13 cellular contexts compared by ENCODE assay signal in genomic region chr20:25017257-25017803, GRCh38. TPM values are rescaled to one million over a fixed set of nuclear protein-coding genes. Genes with fewer than 3 reads are reported as not detected.
DNase-seq lines count a peak whose midpoint lies in the region; ATAC-seq and TF ChIP-seq lines count a peak whose summit lies in the region.
"Had no signal": no experiment of that assay in that cellular context is flagged by ENCODE, and none has a peak within 500 bp of the region (broad histone marks: within the 10 kb centered on the region; RNA-seq: fewer than 3 reads in every experiment).

No MANE protein-coding gene starts in this region.

- H3K27me3 ChIP-seq in right cardiac atrium (ENCODE audit: control insufficient read depth, insufficient read depth) (no peaks in the 10 kb centered on the region), Peyer's patch (no peaks in the 10 kb centered on the region), Karpas-422 (ENCODE audit: low read length) (no peaks in the 10 kb centered on the region), HAP-1 (ENCODE audit: low read depth) (no peaks in the 10 kb centered on the region)
- H3K27me3 ChIP-seq: ascending aorta, MG63, vagina had no signal

- H3K36me3 ChIP-seq in Peyer's patch (peaks cover 0 to 63% (median 0%) of the 10 kb centered on the region in 3 donors), Karpas-422 (ENCODE audit: insufficient read depth, low read length) (no peaks in the 10 kb centered on the region), HAP-1 (replicated peaks) (no peaks in the 10 kb centered on the region)
- H3K36me3 ChIP-seq: MG63 had no signal

- intact Hi-C loops in left ventricle myocardium superior (cut with micrococcal nuclease): no loop called here
- intact Hi-C loops in right cardiac atrium (cut with DNase I): no loop called here

- peak; percentile 12 for ATAC-seq in left ventricle myocardium superior
- no peak for ATAC-seq in right cardiac atrium
- no peak for ATAC-seq in HG02642 (IDR thresholded peaks at IDR 0.05; ENCODE audit: poor library complexity, unreplicated experiment)
- ATAC-seq: SK-N-SH treated with all-trans-retinoic acid at 6 μM for 48 hours had no signal

- H3K9ac ChIP-seq in Karpas-422 (ENCODE audit: low read length): no peak overlapping the region

- H3K9me3 ChIP-seq in right cardiac atrium (ENCODE audit: control insufficient read depth, low read length) (no peaks in the 10 kb centered on the region), Peyer's patch (no peaks in the 10 kb centered on the region), Karpas-422 (ENCODE audit: low read length) (no peaks in the 10 kb centered on the region), HAP-1 (no peaks in the 10 kb centered on the region)
- H3K9me3 ChIP-seq: ascending aorta, MG63, vagina had no signal

- DNase-seq in left ventricle myocardium superior: no peak
- no peak for DNase-seq in right cardiac atrium
- DNase-seq in Peyer's patch: peak in 2 of 3 donors; percentile 69 to 70
- peak; percentile 48 for DNase-seq in left kidney (ENCODE audit: low read depth, low spot score)
- DNase-seq in Karpas-422: no peak
- DNase-seq in NCI-H1092 (lab: John Stamatoyannopoulos, UW): no peak
- DNase-seq in HAP-1 (ENCODE audit: low spot score in 2 of 2): no peak
- DNase-seq: activated CD8-positive, alpha-beta memory T cell treated with anti-CD3 and anti-CD28 coated beads for 24 hours; MG63 had no signal

- in situ Hi-C loops in HAP-1 (cut with MboI; ENCODE audit: low sequenced_read_pairs): no loop called here

- no peaks in the 10 kb centered on the region for H3K79me2 ChIP-seq in Karpas-422 (ENCODE audit: low read length)

- H3K9me2 ChIP-seq in Karpas-422 (replicated peaks; ENCODE audit: insufficient read depth, low read length): no peaks in the 10 kb centered on the region

- H3K27ac ChIP-seq in right cardiac atrium (ENCODE audit: low read length): no peak overlapping the region
- H3K27ac ChIP-seq in Peyer's patch: peak overlapping the region in 2 of 4 donors; percentile 8 to 36
- no peak overlapping the region for H3K27ac ChIP-seq in Karpas-422 (ENCODE audit: low read length)
- H3K27ac ChIP-seq: ascending aorta, vagina had no signal

- H3K4me2 ChIP-seq in Karpas-422 (ENCODE audit: low read depth, low read length, poor library complexity, severe bottlenecking): no peak overlapping the region

- TF ChIP-seq CTCF in Peyer's patch (IDR thresholded peaks at IDR 0.05): peak in 1 of 6 experiments; percentile 13

- no peak overlapping the region for H3K4me3 ChIP-seq in right cardiac atrium (ENCODE audit: low read length)
- no peak overlapping the region for H3K4me3 ChIP-seq in Peyer's patch
- no peak overlapping the region for H3K4me3 ChIP-seq in Karpas-422 (ENCODE audit: low read length)
- H3K4me3 ChIP-seq in HAP-1: no peak overlapping the region
- H3K4me3 ChIP-seq: ascending aorta, MG63, vagina had no signal

- H3K4me1 ChIP-seq in right cardiac atrium (ENCODE audit: control insufficient read depth, insufficient read depth, low read length) (no peaks in the 10 kb centered on the region), Peyer's patch (peaks cover 0 to 18% (median 2%) of the 10 kb centered on the region in 4 donors), Karpas-422 (ENCODE audit: low read length) (no peaks in the 10 kb centered on the region), HAP-1 (no peaks in the 10 kb centered on the region)
- H3K4me1 ChIP-seq: ascending aorta had no signal

- H2AFZ ChIP-seq in Karpas-422 (ENCODE audit: low read length): no peak overlapping the region

- no peak for TF ChIP-seq POLR2A in Peyer's patch (IDR thresholded peaks at IDR 0.05)

- 70% methylated on average over 14 of the region's 14 CpGs for WGBS in right cardiac atrium

- 0 out of 2 replicates have a peak, but pooled peaks cover 3% of the 10 kb centered on the region for H4K20me1 ChIP-seq in Karpas-422 (ENCODE audit: insufficient read depth, low read depth, low read length)

RNA-seq across cellular contexts. Expression of gene APMAP, which starts 24.8 kb away (rescaled TPM):
- total RNA-seq in left ventricle myocardium superior: 25.9 TPM
- total RNA-seq in right cardiac atrium: 10 to 100 TPM; 32.8 to 35.1 (median 34.8) TPM
- polyA plus RNA-seq in right cardiac atrium: 28.0 TPM
- total RNA-seq in Peyer's patch: 10 to 100 TPM; 19.0 to 40.9 (median 31.6) TPM
- total RNA-seq in Karpas-422 (2014; rRNA removed; shearing (Covaris generic); ENCODE audit: low replicate concordance): 35.6 and 41.5 TPM in 2 replicates

RNA-seq across cellular contexts. Expression of gene ACSS1, which starts 40.6 kb away (rescaled TPM):
- total RNA-seq in left ventricle myocardium superior (164 TPM), right cardiac atrium (10 to 100 TPM; 14.8 to 61.8 (median 40.7) TPM), Peyer's patch (100 to 1,000 TPM in 3 of 4 donors, 10 to 100 TPM in 1; 49.5 to 160 (median 134) TPM)
- 29.3 TPM for polyA plus RNA-seq in right cardiac atrium
- total RNA-seq in Karpas-422 (2014; rRNA removed; shearing (Covaris generic); ENCODE audit: low replicate concordance): 2.3 and 8.5 TPM in 2 replicates

Comparison
In these comparisons a context has a peak if more than half of its experiments do, and no peak if none do; other contexts are left out.
1. DNase-seq: peak in Peyer's patch (2 of 3) and left kidney (single experiment); none in left ventricle myocardium superior (single experiment), right cardiac atrium (0 of 3), Karpas-422 (single experiment), NCI-H1092 (single experiment) and HAP-1 (0 of 2).